Comparison of ENCODE assay signal across 8 cellular contexts in genomic region chr19:49866933-49867782, GRCh38. TPM values are rescaled to one million over a fixed set of nuclear protein-coding genes. Genes with fewer than 3 reads are reported as not detected.
DNase-seq lines count a peak whose midpoint lies in the region; ATAC-seq, FAIRE-seq and TF ChIP-seq lines count a peak whose summit lies in the region.

Gene PNKP, minus strand, starts transcription at chr19:49867576. Its CDS starts 372 bp downstream, at chr19:49867204.

- ATAC-seq in SK-N-SH treated with all-trans-retinoic acid at 6 μM for 48 hours (peak; percentile 66), omental fat pad (ENCODE audit: low FRiP score) (peak; percentile 58)

- H3K27ac ChIP-seq in temporal lobe (ENCODE audit: low read depth, low read length) = peak within 1 kb of the TSS; percentile 93

- TF ChIP-seq CTCF in HFF-Myc (IDR thresholded peaks at IDR 0.05; ENCODE audit: low read depth, low read length, missing control alignments) (no peak), omental fat pad (IDR thresholded peaks at IDR 0.05) (no peak)

- H3K4me3 ChIP-seq in HFF-Myc (replicated peaks; ENCODE audit: low read depth, low read length) = peak within 1 kb of the TSS; percentile 71

- DNase-seq in HFF-Myc (ENCODE audit: extremely low read depth, low read depth) = no peak
- peak; percentile 85 for DNase-seq in NCI-H1105 (lab: John Stamatoyannopoulos, UW)
- DNase-seq in activated naive CD4-positive, alpha-beta T cell treated with anti-CD3 and anti-CD28 coated beads, Interleukin-2, amount 50 U/mL, for 16 hours = peak; percentile 91
- peak; percentile 92 for DNase-seq in globus pallidus (ENCODE audit: low spot score)
- DNase-seq in omental fat pad (ENCODE audit: low spot score) = peak; percentile 62

- FAIRE-seq in G401.6 (lab: Jason Lieb, UNC) = peak; percentile 93

TF ChIP-seq in SK-N-SH treated with all-trans-retinoic acid at 6 μM for 48 hours, 23 proteins besides CTCF, POLR2A, EP300 and RAD21:
- no peak for TF ChIP-seq ISL1 (CRISPR knock-in tag; IDR thresholded peaks at IDR 0.05)
- no peak for TF ChIP-seq TOX (CRISPR knock-in tag; IDR thresholded peaks at IDR 0.05; ENCODE audit: borderline replicate concordance)
- no peak for TF ChIP-seq ZNF8 (CRISPR knock-in tag; IDR thresholded peaks at IDR 0.05)
- no peak for TF ChIP-seq CSDC2 (CRISPR knock-in tag; IDR thresholded peaks at IDR 0.05)
- TF ChIP-seq SNAI2 (CRISPR knock-in tag; IDR thresholded peaks at IDR 0.05) = no peak
- TF ChIP-seq RARB (CRISPR knock-in tag; IDR thresholded peaks at IDR 0.05) = no peak
- no peak for TF ChIP-seq ZFP30 (CRISPR knock-in tag; IDR thresholded peaks at IDR 0.05)
- TF ChIP-seq ZNF565 (CRISPR knock-in tag; conservative IDR thresholded peaks at IDR 0.05; ENCODE audit: low read depth) = no peak
- TF ChIP-seq ESRRG (CRISPR knock-in tag; IDR thresholded peaks at IDR 0.05) = no peak
- no peak for TF ChIP-seq ZNF70 (CRISPR knock-in tag; IDR thresholded peaks at IDR 0.05)
- TF ChIP-seq PATZ1 (CRISPR knock-in tag; IDR thresholded peaks at IDR 0.05; ENCODE audit: borderline replicate concordance) = no peak
- no peak for TF ChIP-seq ZC3H10 (CRISPR knock-in tag; IDR thresholded peaks at IDR 0.05)
- TF ChIP-seq BACH2 (CRISPR knock-in tag; IDR thresholded peaks at IDR 0.05; ENCODE audit: borderline replicate concordance) = no peak
- no peak for TF ChIP-seq CSRNP3 (CRISPR knock-in tag; IDR thresholded peaks at IDR 0.05)

RNA-seq across cellular contexts. Expression of gene PNKP, which starts in this region (rescaled TPM):
- total RNA-seq in omental fat pad = 10 to 100 TPM; 33.9 to 69.7 (median 50.2) TPM
- total RNA-seq in temporal lobe = 10.6 TPM
